23 cellular contexts compared by ENCODE assay signal in genomic region chr1:68216088-68216487, GRCh38. TPM values are rescaled to one million over a fixed set of nuclear protein-coding genes. Genes with fewer than 3 reads are reported as not detected.
DNase-seq lines count a peak whose midpoint lies in the region; ATAC-seq, FAIRE-seq and TF ChIP-seq lines count a peak whose summit lies in the region.
"Had no signal": no experiment of that assay in that cellular context is flagged by ENCODE, and none has a peak within 500 bp of the region (broad histone marks: within the 10 kb centered on the region; RNA-seq: fewer than 3 reads in every experiment).

No MANE protein-coding gene starts in this region.

- no peaks in the 10 kb centered on the region for H3K36me3 Mint-ChIP-seq in natural killer cell
- H3K36me3 Mint-ChIP-seq: CD8-positive, alpha-beta memory T cell had no signal

- no peaks in the 10 kb centered on the region; the same call in 1 of the 2 replicates for H3K36me3 ChIP-seq in SK-N-MC (ENCODE audit: insufficient read depth, low read length)
- no peaks in the 10 kb centered on the region for H3K36me3 ChIP-seq in esophagus squamous epithelium
- peaks cover 0 to 2% of the 10 kb centered on the region in 2 experiments for H3K36me3 ChIP-seq in trophoblast cell (ENCODE audit: control insufficient read depth in 1 of 2, insufficient read depth in 2 of 2, low read length in 2 of 2)

- no peak overlapping the region for H3K14ac ChIP-seq in trophoblast cell (ENCODE audit: low read length)

- H3K27me3 ChIP-seq in esophagus squamous epithelium (no peaks in the 10 kb centered on the region), trophoblast cell (ENCODE audit: insufficient read depth, low read length) (no peaks in the 10 kb centered on the region)

- H4K91ac ChIP-seq in trophoblast cell (ENCODE audit: low read depth, low read length) = no peak overlapping the region

- DNase-seq in SK-N-MC (ENCODE audit: low read depth, low spot score) (no peak), esophagus squamous epithelium (lab: John Stamatoyannopoulos, UW) (no peak), trophoblast cell (no peak), DMS 273 (lab: John Stamatoyannopoulos, UW; ENCODE audit: unreplicated experiment) (no peak), natural killer cell (no peak), coronary artery (ENCODE audit: low spot score) (no peak)
- DNase-seq: Calu3; CD8-positive, alpha-beta memory T cell; GDM1; H7; HFFc6; KBM-7; NCI-H1105; NCI-H2029 treated with DMSO at 0.1 percent for 48 hours; NCI-H2171 treated with DMSO at 0.1 percent for 48 hours; NCI-H524 treated with DMSO at 0.1 percent for 48 hours; NCI-H82 had no signal

- TF ChIP-seq CTCF in esophagus squamous epithelium (IDR thresholded peaks at IDR 0.05) = no peak
- no peak for TF ChIP-seq CTCF in natural killer cell (IDR thresholded peaks at IDR 0.05)
- no peak for TF ChIP-seq CTCF in coronary artery (IDR thresholded peaks at IDR 0.05)

- intact Hi-C loops in esophagus squamous epithelium (cut with DNase I) = no loop called here
- intact Hi-C loops in natural killer cell (cut with micrococcal nuclease) = no loop called here

- no peak overlapping the region for H3K27ac Mint-ChIP-seq in natural killer cell
- H3K27ac Mint-ChIP-seq: CD8-positive, alpha-beta memory T cell; HFFc6 had no signal

- no peak overlapping the region for H3K4me3 Mint-ChIP-seq in natural killer cell
- H3K4me3 Mint-ChIP-seq: CD8-positive, alpha-beta memory T cell; HFFc6 had no signal

- no peak overlapping the region for H2BK12ac ChIP-seq in trophoblast cell (ENCODE audit: low read length)

- peak; percentile 3 for FAIRE-seq in G401.6 (lab: Jason Lieb, UNC)
- FAIRE-seq: GM18507, HepG2 had no signal

- H2AK5ac ChIP-seq in trophoblast cell (ENCODE audit: low read length) = no peak overlapping the region

- no peak overlapping the region for H2AFZ ChIP-seq in trophoblast cell (ENCODE audit: insufficient read depth, low read length, poor library complexity)

- no peak overlapping the region for H3K18ac ChIP-seq in trophoblast cell (ENCODE audit: low read length)

- no peaks in the 10 kb centered on the region for H3K9me3 Mint-ChIP-seq in natural killer cell
- H3K9me3 Mint-ChIP-seq: HFFc6 had no signal

- ATAC-seq in HG02840 (IDR thresholded peaks at IDR 0.05; ENCODE audit: low FRiP score, unreplicated experiment) = no peak
- ATAC-seq in natural killer cell = no peak
- ATAC-seq: HepG2, Panc1 had no signal

- H4K12ac ChIP-seq in trophoblast cell (ENCODE audit: low read depth, low read length) = no peak overlapping the region

- H3K27ac ChIP-seq in SK-N-MC (peak overlapping the region; percentile 73), esophagus squamous epithelium (peak overlapping the region in 3 of 4 donors; percentile 45 to 76 (median 67)), trophoblast cell (ENCODE audit: low read depth, low read length) (no peak overlapping the region), coronary artery (no peak overlapping the region)
- H3K27ac ChIP-seq: C4-2B had no signal

- H3K4me1 Mint-ChIP-seq in natural killer cell = no peaks in the 10 kb centered on the region
- H3K4me1 Mint-ChIP-seq: CD8-positive, alpha-beta memory T cell had no signal

- no peak for TF ChIP-seq POLR2A in esophagus squamous epithelium (IDR thresholded peaks at IDR 0.05)

- H3K9me3 ChIP-seq in SK-N-MC (ENCODE audit: low read depth, low read length) (no peaks in the 10 kb centered on the region), esophagus squamous epithelium (no peaks in the 10 kb centered on the region), trophoblast cell (ENCODE audit: insufficient read depth, low read depth, low read length) (no peaks in the 10 kb centered on the region)

- H3K4me3 ChIP-seq in SK-N-MC = no peak overlapping the region
- no peak overlapping the region for H3K4me3 ChIP-seq in esophagus squamous epithelium
- no peak overlapping the region for H3K4me3 ChIP-seq in trophoblast cell (ENCODE audit: low read depth, low read length)
- no peak overlapping the region for H3K4me3 ChIP-seq in coronary artery

- H3K9ac ChIP-seq in SK-N-MC (ENCODE audit: insufficient read length) (no peak overlapping the region), trophoblast cell (ENCODE audit: low read length) (no peak overlapping the region)

- H3K4me1 ChIP-seq in esophagus squamous epithelium (peaks cover 14 to 94% (median 58%) of the 10 kb centered on the region in 3 donors), trophoblast cell (ENCODE audit: control insufficient read depth in 1 of 2, insufficient read depth in 2 of 2, low read length in 2 of 2) (peaks cover 14 to 20% of the 10 kb centered on the region in 2 experiments)

- H3K4me2 ChIP-seq in trophoblast cell (ENCODE audit: low read length) = no peak overlapping the region

- peaks cover 9% of the 10 kb centered on the region for H3K79me2 ChIP-seq in trophoblast cell (ENCODE audit: control insufficient read depth, insufficient read depth, low read length, poor library complexity)

- H3K79me1 ChIP-seq in trophoblast cell (ENCODE audit: low read length) = peaks cover 17% of the 10 kb centered on the region

- WGBS in esophagus squamous epithelium, 2 donors = 50 to 65% methylated on average over 2 of the region's 2 CpGs
- no CpG with 5 or more reads among the region's 2 CpGs for WGBS in trophoblast cell (ENCODE audit: extremely low coverage, insufficient coverage, insufficient read length)

- H2BK5ac ChIP-seq in trophoblast cell (ENCODE audit: low read depth, low read length, poor library complexity) = no peak overlapping the region

- no peak overlapping the region for H3K23ac ChIP-seq in trophoblast cell (ENCODE audit: low read length)

- H3K27me3 Mint-ChIP-seq in natural killer cell (ENCODE audit: low read depth in 2 of 2) = no peaks in the 10 kb centered on the region
- H3K27me3 Mint-ChIP-seq: CD8-positive, alpha-beta memory T cell had no signal

- peak overlapping the region; percentile 78 for H3K4ac ChIP-seq in trophoblast cell (ENCODE audit: low read depth, low read length)

- H4K8ac ChIP-seq in trophoblast cell (ENCODE audit: low read depth, low read length) = no peak overlapping the region

- H2BK120ac ChIP-seq in trophoblast cell (ENCODE audit: insufficient read depth, low read length, poor library complexity) = no peak overlapping the region

RNA-seq across cellular contexts. Expression of gene WLS, which starts 16.2 kb away (rescaled TPM):
- total RNA-seq in esophagus squamous epithelium (10 to 100 TPM; 30.4 to 87.8 (median 60.0) TPM), natural killer cell (1 to 10 TPM in 1 of 3 donors, under 1 TPM in 1, not detected in 1; 0.75 to 1.4 TPM)
- polyA plus RNA-seq in trophoblast cell (2013) = 633 and 667 TPM in 2 replicates
- total RNA-seq: CD8-positive, alpha-beta memory T cell; HepG2 had no signal
- polyA plus RNA-seq: CD8-positive, alpha-beta memory T cell; HepG2 had no signal

Comparison
In these comparisons a context has a peak if more than half of its experiments do, and no peak if none do; other contexts are left out.
1. H3K27ac ChIP-seq: peak in SK-N-MC (single experiment) and esophagus squamous epithelium (3 of 4); none in trophoblast cell (single experiment) and coronary artery (0 of 2).
2. RNA of gene WLS, which starts 16.2 kb away (total RNA-seq): 30.4 to 87.8 TPM in esophagus squamous epithelium; 0.75 to 1.4 TPM in natural killer cell; every median in the first group is over 10 times any median in the second.